Comparison of ENCODE assay signal across 2 cellular contexts in genomic region chr14:53380508-53381225, GRCh38.
TF ChIP-seq lines count a peak whose summit lies in the region.

No MANE protein-coding gene starts in this region.

TF ChIP-seq in GM12878, 131 proteins besides CTCF, POLR2A, EP300 and RAD21:
- TF ChIP-seq STAT1 (conservative IDR thresholded peaks at IDR 0.05) (no peak), JUNB (IDR thresholded peaks at IDR 0.05) (peak; percentile 71), RAD51 (IDR thresholded peaks at IDR 0.05) (no peak), NFIC (IDR thresholded peaks at IDR 0.05; ENCODE audit: low read depth, low read length) (peak; percentile 80; the same call in 1 of the 2 replicates), RUNX3 (IDR thresholded peaks at IDR 0.05; ENCODE audit: low read length) (peak; percentile 50; the same call in 1 of the 2 replicates), LARP7 (IDR thresholded peaks at IDR 0.05) (no peak), MEF2A (IDR thresholded peaks at IDR 0.05; ENCODE audit: insufficient read depth, low read depth, low read length) (peak; percentile 62; the same call in 1 of the 2 replicates), ZNF217 (IDR thresholded peaks at IDR 0.05) (no peak), TCF3 (IDR thresholded peaks at IDR 0.05; ENCODE audit: borderline replicate concordance, insufficient read depth, low read depth, low read length) (no peak)
TF ChIP-seq in GM12878: peak in this region for 4.

TF ChIP-seq in HepG2, 621 proteins besides CTCF, POLR2A, EP300 and RAD21:
- TF ChIP-seq TCF12 (IDR thresholded peaks at IDR 0.05), result no peak
- TF ChIP-seq TCF12 (CRISPR knock-in tag; IDR thresholded peaks at IDR 0.05), result no peak
- no peak for TF ChIP-seq ZNF720 (CRISPR knock-in tag; IDR thresholded peaks at IDR 0.05)
- no peak for TF ChIP-seq ZNF841 (CRISPR knock-in tag; IDR thresholded peaks at IDR 0.05; ENCODE audit: borderline replicate concordance)
- TF ChIP-seq ZMYM4 (CRISPR knock-in tag; IDR thresholded peaks at IDR 0.05), result no peak
- TF ChIP-seq ZNF552 (CRISPR knock-in tag; IDR thresholded peaks at IDR 0.05; ENCODE audit: borderline replicate concordance), result no peak
- no peak for TF ChIP-seq ARNTL (CRISPR knock-in tag; IDR thresholded peaks at IDR 0.05)
- no peak for TF ChIP-seq TCF7L2 (IDR thresholded peaks at IDR 0.05; ENCODE audit: low read depth, low read length)
- TF ChIP-seq HNRNPK (IDR thresholded peaks at IDR 0.05; ENCODE audit: low read depth, low read length, poor library complexity, severe bottlenecking), result no peak
- TF ChIP-seq THAP8 (CRISPR knock-in tag; IDR thresholded peaks at IDR 0.05; ENCODE audit: borderline replicate concordance), result no peak
- TF ChIP-seq ZNF317 (CRISPR knock-in tag; IDR thresholded peaks at IDR 0.05), result no peak
- TF ChIP-seq ZNF101 (CRISPR knock-in tag; IDR thresholded peaks at IDR 0.05; ENCODE audit: borderline replicate concordance, low read depth), result no peak
- TF ChIP-seq ZNF660 (CRISPR knock-in tag; IDR thresholded peaks at IDR 0.05; ENCODE audit: borderline replicate concordance, low read depth), result no peak
- TF ChIP-seq YEATS4 (CRISPR knock-in tag; IDR thresholded peaks at IDR 0.05; ENCODE audit: borderline replicate concordance), result no peak
